12 cellular contexts compared by ENCODE assay signal in genomic region chr2:144198116-144198515, GRCh38.
DNase-seq lines count a peak whose midpoint lies in the region; FAIRE-seq and TF ChIP-seq lines count a peak whose summit lies in the region.
"Had no signal": no experiment of that assay in that cellular context is flagged by ENCODE, and none has a peak within 500 bp of the region (broad histone marks: within the 10 kb centered on the region; RNA-seq: fewer than 3 reads in every experiment).

No MANE protein-coding gene starts in this region.

- H3K9me3 ChIP-seq in transverse colon, result no peaks in the 10 kb centered on the region
- H3K9me3 ChIP-seq: thyroid gland had no signal

- peaks cover 9% of the 10 kb centered on the region for H3K9me3 Mint-ChIP-seq in activated naive CD8-positive, alpha-beta T cell treated with anti-CD3 and anti-CD28 coated beads for 36 hours
- H3K9me3 Mint-ChIP-seq: activated B cell treated with CpG ODN at 0.5 μM for 24 hours had no signal

- in situ Hi-C loops in GM13976 (cut with MboI; ENCODE audit: low sequenced_read_pairs, unreplicated experiment), result no loop called here
- in situ Hi-C loops in transverse colon (cut with MboI; ENCODE audit: low pct_ligation_motif_present in 1 of 4, low pct_unique_long_range_greater_than_20kb in 1 of 4, low sequenced_read_pairs in 3 of 4), result no loop called here

- H3K27me3 Mint-ChIP-seq in activated naive CD8-positive, alpha-beta T cell treated with anti-CD3 and anti-CD28 coated beads for 36 hours, result no peaks in the 10 kb centered on the region
- H3K27me3 Mint-ChIP-seq: activated B cell treated with CpG ODN at 0.5 μM for 24 hours had no signal

- peak; percentile 65 for DNase-seq in EH (ENCODE audit: low read depth)
- peak; percentile 9 for DNase-seq in HTR-8/SVneo (ENCODE audit: insufficient read length, low spot score)
- no peak for DNase-seq in activated naive CD8-positive, alpha-beta T cell treated with anti-CD3 and anti-CD28 coated beads for 36 hours
- DNase-seq in kidney tubule cell (ENCODE audit: low spot score), result peak; percentile 90
- no peak for DNase-seq in medulla oblongata (ENCODE audit: extremely low spot score)
- DNase-seq in GM13976 (ENCODE audit: low spot score), result no peak
- DNase-seq in NCI-H748 treated with DMSO at 0.1 percent for 48 hours (lab: John Stamatoyannopoulos, UW), result no peak
- no peak for DNase-seq in transverse colon
- DNase-seq: activated B cell treated with CpG ODN at 0.5 μM for 24 hours, cerebellar nuclear complex, NCI-H526 treated with DMSO at 0.1 percent for 48 hours, thyroid gland had no signal

- no peaks in the 10 kb centered on the region for H3K4me1 ChIP-seq in transverse colon

- no peak overlapping the region for H3K4me3 Mint-ChIP-seq in activated naive CD8-positive, alpha-beta T cell treated with anti-CD3 and anti-CD28 coated beads for 36 hours
- H3K4me3 Mint-ChIP-seq: activated B cell treated with CpG ODN at 0.5 μM for 24 hours had no signal

- no peaks in the 10 kb centered on the region for H3K27me3 ChIP-seq in transverse colon
- H3K27me3 ChIP-seq: thyroid gland had no signal

- H3K4me1 Mint-ChIP-seq in activated naive CD8-positive, alpha-beta T cell treated with anti-CD3 and anti-CD28 coated beads for 36 hours, result peaks cover 65% of the 10 kb centered on the region

- TF ChIP-seq CTCF in GM13976 (IDR thresholded peaks at IDR 0.05; ENCODE audit: borderline replicate concordance, control extremely low read depth, extremely low read depth, insufficient read depth, missing control alignments) (no peak), transverse colon (IDR thresholded peaks at IDR 0.05) (no peak)

- TF ChIP-seq POLR2A in transverse colon (IDR thresholded peaks at IDR 0.05), result no peak

- intact Hi-C loops in transverse colon (cut with DNase I; ENCODE audit: low total_unique reads), result no loop called here

- WGBS in transverse colon (ENCODE audit: low coverage in 1 of 2), 2 donors, result 67 to 76% methylated on average over 3 of the region's 3 CpGs

- peak overlapping the region; percentile 81 for H3K27ac Mint-ChIP-seq in activated naive CD8-positive, alpha-beta T cell treated with anti-CD3 and anti-CD28 coated beads for 36 hours
- H3K27ac Mint-ChIP-seq: activated B cell treated with CpG ODN at 0.5 μM for 24 hours had no signal

- TF ChIP-seq EP300 in transverse colon (IDR thresholded peaks at IDR 0.05; ENCODE audit: low read depth), result no peak

- no peak overlapping the region for H3K27ac ChIP-seq in transverse colon
- H3K27ac ChIP-seq: thyroid gland had no signal

- no peaks in the 10 kb centered on the region for H3K36me3 ChIP-seq in transverse colon
- H3K36me3 ChIP-seq: thyroid gland had no signal

- no peak overlapping the region for H3K4me3 ChIP-seq in transverse colon
- H3K4me3 ChIP-seq: thyroid gland had no signal

- peaks cover 39% of the 10 kb centered on the region for H3K36me3 Mint-ChIP-seq in activated naive CD8-positive, alpha-beta T cell treated with anti-CD3 and anti-CD28 coated beads for 36 hours

- FAIRE-seq in HTR-8/SVneo (lab: Jason Lieb, UNC), result no peak

Comparison
In these comparisons a context has a peak if more than half of its experiments do, and no peak if none do; other contexts are left out.
1. DNase-seq: peak in EH (single experiment), HTR-8/SVneo (single experiment) and kidney tubule cell (single experiment); none in activated naive CD8-positive, alpha-beta T cell treated with anti-CD3 and anti-CD28 coated beads for 36 hours (single experiment), medulla oblongata (single experiment), GM13976 (single experiment), NCI-H748 treated with DMSO at 0.1 percent for 48 hours (single experiment) and transverse colon (single experiment).